8 cellular contexts compared by ENCODE assay signal in the genomic region with DNA sequence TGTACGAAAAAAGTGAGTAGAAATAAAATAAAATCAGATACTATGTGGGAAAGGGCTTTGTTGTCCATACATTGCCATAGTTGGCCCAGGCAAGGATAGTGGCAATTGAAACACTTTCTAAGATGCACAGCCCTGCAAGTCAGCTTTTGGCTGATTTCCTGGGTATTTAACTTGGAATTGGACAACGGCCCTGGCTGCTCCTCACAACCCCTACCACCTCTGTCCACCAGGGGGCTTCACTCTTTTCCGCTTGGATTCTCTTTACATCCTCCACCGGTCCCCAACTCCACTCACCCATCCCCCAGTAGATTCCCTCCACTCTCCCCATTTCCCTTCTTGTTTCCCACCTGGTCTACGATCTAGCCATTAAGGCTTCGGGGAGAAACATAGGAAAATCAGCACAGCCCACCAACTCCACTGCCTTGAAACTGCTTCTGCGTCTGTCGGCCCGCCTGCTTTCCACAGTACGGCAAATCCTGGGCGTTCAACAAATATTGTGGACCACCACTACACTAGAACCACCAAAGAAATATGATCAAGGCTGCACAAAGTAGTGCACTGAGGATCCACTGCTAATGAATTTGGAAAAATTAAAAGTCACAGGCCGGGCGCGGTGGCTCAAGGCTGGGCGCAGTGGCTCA. TPM values are rescaled to one million over a fixed set of nuclear protein-coding genes. Genes with fewer than 3 reads are reported as not detected.
DNase-seq lines count a peak whose midpoint lies in the region; ATAC-seq and TF ChIP-seq lines count a peak whose summit lies in the region.

No MANE protein-coding gene starts in this region.

- H3K56ac ChIP-seq in H9 (ENCODE audit: insufficient read length, low read depth, low read length) = no peak overlapping the region

- H3K4me2 ChIP-seq in H9 (ENCODE audit: insufficient read depth, insufficient read length, low read length) = no peak overlapping the region
- no peak overlapping the region for H3K4me2 ChIP-seq in OCI-LY7 (ENCODE audit: low read length)
- no peak overlapping the region for H3K4me2 ChIP-seq in parathyroid adenoma (ENCODE audit: low read length)

- no peak overlapping the region for H3K4me3 ChIP-seq in AG10803 (ENCODE audit: low read length)
- no peak overlapping the region for H3K4me3 ChIP-seq in OCI-LY7 (ENCODE audit: low read depth, low read length, poor library complexity, severe bottlenecking)
- no peak overlapping the region for H3K4me3 ChIP-seq in parathyroid adenoma (ENCODE audit: low read depth, low read length)

- peaks cover 0 to 2% of the 10 kb centered on the region in 2 experiments; a peak in 1 of 5 replicates for H3K9me3 Mint-ChIP-seq in H9
- H3K9me3 Mint-ChIP-seq in activated T-cell treated with anti-CD3 and anti-CD28 coated beads, Interleukin-2, amount 50 U/mL, for 24 hours = no peaks in the 10 kb centered on the region

- no peaks in the 10 kb centered on the region for H3K36me3 Mint-ChIP-seq in H9 (ENCODE audit: insufficient read depth in 1 of 3, low read depth in 3 of 3)
- H3K36me3 Mint-ChIP-seq in activated T-cell treated with anti-CD3 and anti-CD28 coated beads, Interleukin-2, amount 50 U/mL, for 24 hours (ENCODE audit: low read depth) = no peaks in the 10 kb centered on the region

- H3K27me3 ChIP-seq in H9 (ENCODE audit: insufficient read depth, low read length) (no peaks in the 10 kb centered on the region), parathyroid adenoma (ENCODE audit: control insufficient read depth, insufficient read depth, low read length) (no peaks in the 10 kb centered on the region)

- peaks cover 3% of the 10 kb centered on the region; the same call in 1 of the 2 replicates for H3K4me1 ChIP-seq in H9 (ENCODE audit: insufficient read depth, low read length)
- no peaks in the 10 kb centered on the region for H3K4me1 ChIP-seq in OCI-LY7 (ENCODE audit: insufficient read depth, low read length, poor library complexity, severe bottlenecking)
- H3K4me1 ChIP-seq in parathyroid adenoma = no peaks in the 10 kb centered on the region

- H3K27ac ChIP-seq in H9 (ENCODE audit: insufficient read length, low read depth, low read length) = no peak overlapping the region
- no peak overlapping the region for H3K27ac ChIP-seq in OCI-LY7 (ENCODE audit: low read depth, low read length, poor library complexity, severe bottlenecking)
- no peak overlapping the region for H3K27ac ChIP-seq in parathyroid adenoma

- H4K5ac ChIP-seq in H9 (ENCODE audit: insufficient read length, low read depth, low read length) = no peak overlapping the region

- no peak overlapping the region for H3K18ac ChIP-seq in H9 (ENCODE audit: insufficient read length, low read depth, low read length)

- no peaks in the 10 kb centered on the region for H4K20me1 ChIP-seq in H9 (ENCODE audit: control insufficient read depth, insufficient read depth, insufficient read length)
- H4K20me1 ChIP-seq in OCI-LY7 (ENCODE audit: insufficient read depth, low read length) = no peaks in the 10 kb centered on the region

- peak; percentile 88 for TF ChIP-seq CTCF in AG10803 (conservative IDR thresholded peaks at IDR 0.05; ENCODE audit: low read length)
- TF ChIP-seq CTCF in H9 (conservative IDR thresholded peaks at IDR 0.05) = peak; percentile 84
- peak; percentile 90 for TF ChIP-seq CTCF in OCI-LY7 (conservative IDR thresholded peaks at IDR 0.05; ENCODE audit: low read length)
- TF ChIP-seq CTCF in parathyroid adenoma (IDR thresholded peaks at IDR 0.05) = peak; percentile 41

- no peak overlapping the region for H2AFZ ChIP-seq in H9 (ENCODE audit: low read length)
- H2AFZ ChIP-seq in OCI-LY7 (ENCODE audit: low read length) = no peak overlapping the region
- H2AFZ ChIP-seq in parathyroid adenoma = no peak overlapping the region

- no TSS peak for BruUV-seq in OCI-LY7 (replicated peaks; lab: Mats Ljungman, UMichigan)

- H3K79me2 ChIP-seq in H9 (ENCODE audit: insufficient read depth, low read length) (no peaks in the 10 kb centered on the region), OCI-LY7 (ENCODE audit: insufficient read depth, low read depth, low read length) (no peaks in the 10 kb centered on the region), parathyroid adenoma (no peaks in the 10 kb centered on the region)

- no peak overlapping the region for H3K23ac ChIP-seq in H9 (ENCODE audit: insufficient read length, low read depth, low read length)

- H3K4me1 Mint-ChIP-seq in H9 = peaks cover 12 to 21% of the 10 kb centered on the region in 2 experiments
- H3K4me1 Mint-ChIP-seq in activated T-cell treated with anti-CD3 and anti-CD28 coated beads, Interleukin-2, amount 50 U/mL, for 24 hours (ENCODE audit: low read depth) = peaks cover 5% of the 10 kb centered on the region

- intact Hi-C loops in OCI-LY7 (cut with micrococcal nuclease; ENCODE audit: unreplicated experiment) = loop anchor here (5.0 to 10.0 kb wide), 2 partner anchors 149 to 606 kb away; no protein-coding TSS in a partner anchor

- no peak overlapping the region for H3T11ph ChIP-seq in H9 (ENCODE audit: low read length)

- no peak overlapping the region for H2BK20ac ChIP-seq in H9 (ENCODE audit: low read depth, low read length, poor library complexity, severe bottlenecking)

- ATAC-seq in HG03432 (IDR thresholded peaks at IDR 0.05; ENCODE audit: unreplicated experiment) (no peak), GM18517 (IDR thresholded peaks at IDR 0.05; ENCODE audit: unreplicated experiment) (no peak)

- no peak overlapping the region for H3K14ac ChIP-seq in H9 (ENCODE audit: insufficient read depth, low read length)

- no peak overlapping the region for H2BK120ac ChIP-seq in H9 (ENCODE audit: low read depth, low read length, poor library complexity, severe bottlenecking)

- H2BK5ac ChIP-seq in H9 (ENCODE audit: insufficient read length, low read length) = no peak overlapping the region

- no peak overlapping the region for H2BK12ac ChIP-seq in H9 (ENCODE audit: insufficient read length, low read depth, low read length)

- H4K91ac ChIP-seq in H9 (ENCODE audit: insufficient read length, low read depth, low read length) = no peak overlapping the region

- no peaks in the 10 kb centered on the region for H3K23me2 ChIP-seq in H9 (ENCODE audit: insufficient read length, low read depth, low read length, poor library complexity, severe bottlenecking)

- no peaks in the 10 kb centered on the region for H3K9me2 ChIP-seq in OCI-LY7 (ENCODE audit: insufficient read depth, low read length)

- no peak overlapping the region for H4K8ac ChIP-seq in H9 (replicated peaks; ENCODE audit: insufficient read length, low read depth, low read length)

- CTCF ChIA-PET in OCI-LY7 (lab: Charles Lee; ENCODE audit: unreplicated experiment) = interaction anchor here (0.9 kb wide), 1 partner anchor 450 kb away, joined by 3 read pairs; no protein-coding TSS in a partner anchor

- POLR2A ChIA-PET in OCI-LY7 (lab: Charles Lee) = no interaction called here

- WGBS in H9 (ENCODE audit: extremely low coverage, insufficient read length, low lambda C conversion rate) = no CpG with 5 or more reads among the region's 15 CpGs

- H3K27ac Mint-ChIP-seq in H9 = no peak overlapping the region
- no peak overlapping the region for H3K27ac Mint-ChIP-seq in activated T-cell treated with anti-CD3 and anti-CD28 coated beads, Interleukin-2, amount 50 U/mL, for 24 hours

- DNase-seq in AG10803 (ENCODE audit: low read depth) (peak; percentile 74), H9 (peak; percentile 80), OCI-LY7 (ENCODE audit: low spot score) (peak; percentile 58), fibroblast of the conjunctiva (ENCODE audit: low read depth) (peak; percentile 38)
- peak; percentile 70 for DNase-seq in activated T-cell treated with anti-CD3 and anti-CD28 coated beads, Interleukin-2, amount 50 U/mL, for 24 hours

- peaks cover 46% of the 10 kb centered on the region for H3K27me3 Mint-ChIP-seq in H9 (ENCODE audit: low read depth)
- peaks cover 43% of the 10 kb centered on the region for H3K27me3 Mint-ChIP-seq in activated T-cell treated with anti-CD3 and anti-CD28 coated beads, Interleukin-2, amount 50 U/mL, for 24 hours

- H2AK5ac ChIP-seq in H9 (ENCODE audit: insufficient read length, low read length) = no peak overlapping the region

- H3K79me1 ChIP-seq in H9 (ENCODE audit: insufficient read depth, low read depth, low read length, poor library complexity, severe bottlenecking) = no peaks in the 10 kb centered on the region

- H3K36me3 ChIP-seq in OCI-LY7 (ENCODE audit: insufficient read depth, low read length) = no peaks in the 10 kb centered on the region
- no peaks in the 10 kb centered on the region for H3K36me3 ChIP-seq in parathyroid adenoma (ENCODE audit: control insufficient read depth, insufficient read depth, low read length)

- no peak overlapping the region for H3K4ac ChIP-seq in H9 (ENCODE audit: low read depth, low read length)

- H3K4me3 Mint-ChIP-seq in H9 = peak overlapping the region in 1 of 2 experiments; percentile 46; a peak in 1 of 5 replicates
- H3K4me3 Mint-ChIP-seq in activated T-cell treated with anti-CD3 and anti-CD28 coated beads, Interleukin-2, amount 50 U/mL, for 24 hours = no peak overlapping the region

- no peaks in the 10 kb centered on the region for H3K9me3 ChIP-seq in H9 (ENCODE audit: control insufficient read depth, low read depth, low read length)
- H3K9me3 ChIP-seq in OCI-LY7 (ENCODE audit: low read length) = no peaks in the 10 kb centered on the region
- no peaks in the 10 kb centered on the region for H3K9me3 ChIP-seq in parathyroid adenoma (ENCODE audit: control insufficient read depth, low read length)

- H2BK15ac ChIP-seq in H9 (ENCODE audit: low read depth, low read length) = no peak overlapping the region

- no peak overlapping the region for H3K9ac ChIP-seq in H9 (ENCODE audit: extremely low read depth, insufficient read length, low read length)
- no peak overlapping the region for H3K9ac ChIP-seq in parathyroid adenoma

RNA-seq across cellular contexts. Expression of a gene that starts 48.6 kb away (rescaled TPM):
- total RNA-seq in H9 (2021) = 70.0 and 70.5 TPM in 2 replicates
- 220 and 251 TPM in 2 replicates for total RNA-seq in OCI-LY7 (2014; rRNA removed; shearing (Covaris generic))
- 242 and 245 TPM in 2 replicates for total RNA-seq in OCI-LY7 (2022)
